1 cellular context compared by ENCODE assay signal in genomic region chr7:111026806-111027205, GRCh38.
TF ChIP-seq lines count a peak whose summit lies in the region.

No MANE protein-coding gene starts in this region.

TF ChIP-seq in H1, 55 proteins besides CTCF, POLR2A, EP300 and RAD21 (continued from another document):
- TF ChIP-seq CHD7 (IDR thresholded peaks at IDR 0.05; ENCODE audit: insufficient replicate concordance, low read length) = no peak
- TF ChIP-seq KDM4A (IDR thresholded peaks at IDR 0.05; ENCODE audit: low read depth, low read length, severe bottlenecking) = no peak
- TF ChIP-seq HDAC6 (IDR thresholded peaks at IDR 0.05; ENCODE audit: low read depth, low read length) = no peak
- TF ChIP-seq BRCA1 (IDR thresholded peaks at IDR 0.05; ENCODE audit: low read depth, low read length) = no peak
- no peak for TF ChIP-seq CBX8 (IDR thresholded peaks at IDR 0.05; ENCODE audit: borderline replicate concordance, low read depth, low read length)
- TF ChIP-seq POU5F1 (IDR thresholded peaks at IDR 0.05; ENCODE audit: low read depth, low read length) = no peak
- no peak for TF ChIP-seq RBBP5 (IDR thresholded peaks at IDR 0.05; ENCODE audit: borderline replicate concordance, low read depth, low read length)
- TF ChIP-seq KDM5A (IDR thresholded peaks at IDR 0.05; ENCODE audit: low read length) = no peak
- no peak for TF ChIP-seq SIN3A (conservative IDR thresholded peaks at IDR 0.05 in 1 of 2, IDR thresholded peaks at IDR 0.05 in 1 of 2; ENCODE audit: low read depth in 1 of 2, low read length in 2 of 2)
- no peak for TF ChIP-seq TBP (IDR thresholded peaks at IDR 0.05; ENCODE audit: low read depth, low read length)
- no peak for TF ChIP-seq YY1 (IDR thresholded peaks at IDR 0.05; ENCODE audit: low read depth, low read length)
- no peak for TF ChIP-seq ASH2L (IDR thresholded peaks at IDR 0.05; ENCODE audit: low read length)
